ENCODE assay signal across 13 cellular contexts in the genomic region with DNA sequence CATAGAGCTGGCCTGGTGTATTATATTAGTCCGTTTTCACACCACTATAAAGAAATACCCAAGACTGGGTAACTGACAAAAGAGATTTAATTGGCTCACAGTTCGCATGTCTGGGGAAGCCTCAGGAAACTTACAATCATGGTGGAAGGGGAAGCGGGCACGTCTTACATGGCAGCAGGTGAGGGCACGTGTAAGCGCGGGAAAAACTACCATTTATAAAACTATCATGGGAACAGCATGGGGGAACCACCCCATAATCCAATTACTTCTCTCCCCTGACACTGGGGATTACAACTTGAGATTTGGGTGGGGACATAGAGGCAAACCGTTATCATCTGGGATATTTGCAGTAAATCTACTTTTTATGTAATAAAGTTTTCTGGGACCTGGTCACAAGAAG. TPM values are rescaled to one million over a fixed set of nuclear protein-coding genes. Genes with fewer than 3 reads are reported as not detected.
DNase-seq lines count a peak whose midpoint lies in the region; ATAC-seq and TF ChIP-seq lines count a peak whose summit lies in the region.
"Had no signal": no experiment of that assay in that cellular context is flagged by ENCODE, and none has a peak within 500 bp of the region (broad histone marks: within the 10 kb centered on the region; RNA-seq: fewer than 3 reads in every experiment).

No MANE protein-coding gene starts in this region.

- H3K9me3 Mint-ChIP-seq in HFFc6 (peaks cover 5% of the 10 kb centered on the region), Calu3 (ENCODE audit: low read depth, unreplicated experiment) (no peaks in the 10 kb centered on the region)
- H3K9me3 Mint-ChIP-seq: activated naive CD4-positive, alpha-beta T cell treated with anti-CD3 and anti-CD28 coated beads for 36 hours had no signal

- H3K27ac ChIP-seq in A673 (ENCODE audit: low read depth, low read length, poor library complexity, severe bottlenecking) (peak overlapping the region; percentile 93), esophagus squamous epithelium (peak overlapping the region; percentile 3 to 73 (median 58)), parathyroid adenoma (peak overlapping the region; percentile 29)

- intact Hi-C loops in A673 (cut with micrococcal nuclease; ENCODE audit: unreplicated experiment) (no loop called here), esophagus squamous epithelium (cut with DNase I) (no loop called here), Calu3 (cut with micrococcal nuclease; ENCODE audit: unreplicated experiment) (no loop called here)

- ATAC-seq in GM21576 (IDR thresholded peaks at IDR 0.05; ENCODE audit: unreplicated experiment), result no peak
- ATAC-seq: activated CD4-positive, alpha-beta T cell treated with anti-CD3 and anti-CD28 coated beads for 36 hours had no signal

- H3K4me1 ChIP-seq in A673 (ENCODE audit: insufficient read depth, low read length, poor library complexity, severe bottlenecking), result peaks cover 89% of the 10 kb centered on the region
- peaks cover 33 to 99% (median 44%) of the 10 kb centered on the region in 3 donors for H3K4me1 ChIP-seq in esophagus squamous epithelium
- peaks cover 7% of the 10 kb centered on the region for H3K4me1 ChIP-seq in parathyroid adenoma

- H3K9me3 ChIP-seq in A673 (ENCODE audit: low read depth, low read length, poor library complexity, severe bottlenecking) (no peaks in the 10 kb centered on the region), esophagus squamous epithelium (no peaks in the 10 kb centered on the region), parathyroid adenoma (ENCODE audit: control insufficient read depth, low read length) (no peaks in the 10 kb centered on the region)

- no peak overlapping the region for H3K4me3 ChIP-seq in A673 (ENCODE audit: low read depth, low read length, poor library complexity, severe bottlenecking)
- H3K4me3 ChIP-seq in esophagus squamous epithelium, result no peak overlapping the region
- no peak overlapping the region for H3K4me3 ChIP-seq in parathyroid adenoma (ENCODE audit: low read depth, low read length)

- POLR2A ChIA-PET in A673 (lab: Charles Lee; ENCODE audit: low non-redundant PET), result no interaction called here

- peaks cover 2% of the 10 kb centered on the region for H3K79me2 ChIP-seq in parathyroid adenoma

- BruUV-seq in A673 (replicated peaks; lab: Mats Ljungman, UMichigan), result no TSS peak
- BruUV-seq in Calu3 (replicated peaks; lab: Mats Ljungman, UMichigan), result no TSS peak

- H3K27me3 ChIP-seq in A673 (replicated peaks; ENCODE audit: insufficient read depth, low read depth, low read length, poor library complexity) (no peaks in the 10 kb centered on the region), esophagus squamous epithelium (no peaks in the 10 kb centered on the region), parathyroid adenoma (ENCODE audit: control insufficient read depth, insufficient read depth, low read length) (no peaks in the 10 kb centered on the region)

- peak overlapping the region; percentile 93 for H3K27ac Mint-ChIP-seq in HFFc6
- no peak overlapping the region for H3K27ac Mint-ChIP-seq in Calu3 (ENCODE audit: unreplicated experiment)
- H3K27ac Mint-ChIP-seq: activated naive CD4-positive, alpha-beta T cell treated with anti-CD3 and anti-CD28 coated beads for 36 hours had no signal

- peaks cover 13% of the 10 kb centered on the region for H3K36me3 ChIP-seq in A673 (ENCODE audit: insufficient read depth, low read length, poor library complexity, severe bottlenecking)
- H3K36me3 ChIP-seq in esophagus squamous epithelium, result peaks cover 0 to 19% (median 0%) of the 10 kb centered on the region in 3 donors
- no peaks in the 10 kb centered on the region for H3K36me3 ChIP-seq in parathyroid adenoma (ENCODE audit: control insufficient read depth, insufficient read depth, low read length)

- TF ChIP-seq POLR2A in esophagus squamous epithelium (IDR thresholded peaks at IDR 0.05), result no peak

- DNase-seq in A673 (ENCODE audit: low spot score), result no peak
- no peak for DNase-seq in HFFc6
- no peak for DNase-seq in esophagus squamous epithelium (lab: John Stamatoyannopoulos, UW)
- DNase-seq in NCI-H1092 treated with DMSO at 0.1 percent for 48 hours (lab: John Stamatoyannopoulos, UW), result no peak
- no peak for DNase-seq in SW 1271 (lab: John Stamatoyannopoulos, UW)
- no peak for DNase-seq in Calu3
- DNase-seq: activated CD4-positive, alpha-beta T cell treated with anti-CD3 and anti-CD28 coated beads for 36 hours; activated CD8-positive, alpha-beta memory T cell treated with anti-CD3 and anti-CD28 coated beads, Interleukin-2, amount 50 U/mL, for 4 hours; activated naive CD4-positive, alpha-beta T cell treated with anti-CD3 and anti-CD28 coated beads for 36 hours; effector CD8-positive, alpha-beta T cell; stimulated activated naive CD4-positive, alpha-beta T cell treated with Interleukin-2 at 50 U/mL for 16 hours had no signal

- H2AFZ ChIP-seq in parathyroid adenoma, result no peak overlapping the region

- CTCF ChIA-PET in A673 (lab: Charles Lee), result no interaction called here
- CTCF ChIA-PET in Calu3 (lab: Charles Lee), result interaction anchor here (0.6 kb wide), 1 partner anchor 79 kb away, joined by 3 read pairs; no protein-coding TSS in a partner anchor

- H3K36me3 Mint-ChIP-seq in HFFc6 (ENCODE audit: low read depth) (peaks cover 42% of the 10 kb centered on the region), Calu3 (ENCODE audit: insufficient read depth, unreplicated experiment) (peaks cover 10% of the 10 kb centered on the region)

- H3K4me1 Mint-ChIP-seq in HFFc6 (ENCODE audit: low read depth) (peaks cover 96% of the 10 kb centered on the region), Calu3 (ENCODE audit: low read depth, unreplicated experiment) (peaks cover 35% of the 10 kb centered on the region)

- no peak overlapping the region for H3K9ac ChIP-seq in parathyroid adenoma

- H3K27me3 Mint-ChIP-seq in HFFc6 (ENCODE audit: insufficient read depth) (peaks cover 5% of the 10 kb centered on the region), Calu3 (ENCODE audit: unreplicated experiment) (peaks cover 13% of the 10 kb centered on the region)
- H3K27me3 Mint-ChIP-seq: activated CD4-positive, alpha-beta T cell treated with anti-CD3 and anti-CD28 coated beads for 36 hours had no signal

- no peak overlapping the region for H3K4me2 ChIP-seq in parathyroid adenoma (ENCODE audit: low read length)

- H3K4me3 Mint-ChIP-seq in HFFc6 (peak overlapping the region; percentile 74), Calu3 (ENCODE audit: low read depth, unreplicated experiment) (no peak overlapping the region)
- H3K4me3 Mint-ChIP-seq: activated CD4-positive, alpha-beta T cell treated with anti-CD3 and anti-CD28 coated beads for 36 hours; activated naive CD4-positive, alpha-beta T cell treated with anti-CD3 and anti-CD28 coated beads for 36 hours had no signal

- TF ChIP-seq CTCF in A673 (conservative IDR thresholded peaks at IDR 0.05; ENCODE audit: low read depth, low read length) (no peak), HFFc6 (IDR thresholded peaks at IDR 0.05) (no peak), esophagus squamous epithelium (IDR thresholded peaks at IDR 0.05) (no peak), parathyroid adenoma (IDR thresholded peaks at IDR 0.05) (no peak), Calu3 (IDR thresholded peaks at IDR 0.05; ENCODE audit: unreplicated experiment) (no peak)

- 88 to 89% methylated on average over 7 to 8 of the region's 8 CpGs for WGBS in esophagus squamous epithelium, 2 donors

RNA-seq across cellular contexts. Expression of a gene that starts 6.8 kb away (rescaled TPM):
- 25.5 and 28.2 TPM in 2 replicates for total RNA-seq in A673 (2021)
- 10 to 100 TPM; 35.7 to 49.1 (median 43.4) TPM for total RNA-seq in HFFc6 (2021; fragmentation: NEBNext Ultra II Directional; extraction: Animal tissue kit (Norgen Biotek cat#: 25700))
- total RNA-seq in esophagus squamous epithelium, result 10 to 100 TPM; 21.6 to 40.6 (median 26.5) TPM
- total RNA-seq in Calu3 (2022), result 11.4 and 12.2 TPM in 2 replicates

Comparison
In these comparisons a context has a peak if more than half of its experiments do, and no peak if none do; other contexts are left out.
1. H3K27ac ChIP-seq: peak in every context shown above with its lines; median percentile 93 in A673; 58 in esophagus squamous epithelium; 29 in parathyroid adenoma.